In the genomic region with DNA sequence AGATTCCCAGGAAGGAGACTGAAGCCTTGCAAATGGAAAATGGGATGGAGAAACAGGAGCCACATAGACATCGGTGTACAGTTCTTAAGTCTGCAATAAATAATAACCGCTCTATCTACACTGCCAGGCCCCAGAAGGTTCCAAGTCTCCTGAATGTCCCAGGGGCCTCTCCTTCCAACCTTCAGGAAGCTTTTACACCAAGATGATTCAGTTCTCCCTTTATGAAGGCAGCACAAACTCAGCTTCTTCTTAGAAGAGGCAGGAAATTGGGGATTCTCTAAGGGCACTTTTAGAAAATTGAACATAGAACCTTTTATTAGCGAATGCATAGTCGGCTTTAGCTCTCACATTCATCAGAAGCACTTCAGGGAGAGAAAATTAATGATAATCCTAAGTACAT, we compare ENCODE assay signal across 24 cellular contexts.
DNase-seq lines count a peak whose midpoint lies in the region; ATAC-seq and TF ChIP-seq lines count a peak whose summit lies in the region.
"Had no signal": no experiment of that assay in that cellular context is flagged by ENCODE, and none has a peak within 500 bp of the region (broad histone marks: within the 10 kb centered on the region; RNA-seq: fewer than 3 reads in every experiment).

No MANE protein-coding gene starts in this region.

- intact Hi-C loops in breast epithelium (cut with DNase I; ENCODE audit: low total_unique reads) (no loop called here), mammary epithelial cell (cut with micrococcal nuclease) (no loop called here), sciatic nerve (cut with DNase I) (no loop called here), thyroid gland (cut with DNase I) (no loop called here)

- DNase-seq in breast epithelium (ENCODE audit: low spot score in 2 of 2) (no peak), mammary epithelial cell (no peak), foreskin keratinocyte (no peak), sciatic nerve (ENCODE audit: low spot score) (no peak), thyroid gland (no peak), DMS79 treated with DMSO at 0.1 percent for 48 hours (lab: John Stamatoyannopoulos, UW) (no peak), NCI-H69 (lab: John Stamatoyannopoulos, UW) (no peak)
- DNase-seq: CD4-positive, CD25-positive, alpha-beta regulatory T cell; DMS53; GM23248; HFFc6; NCI-H1048; NCI-H1417; NCI-H187; NCI-H2081 treated with DMSO at 0.1 percent for 48 hours; NCI-H446; NCI-H524 treated with DMSO at 0.1 percent for 48 hours; NK-92 treated with Interleukin-12 subunit alpha and Interleukin-12 subunit beta, amount 100 ng/mL, for 24 hours; PC-3; SJCRH30 had no signal

- BruUV-seq in mammary epithelial cell (replicated peaks; lab: Mats Ljungman, UMichigan), result no TSS peak

- no peaks in the 10 kb centered on the region for H4K20me1 ChIP-seq in mammary epithelial cell (ENCODE audit: insufficient read depth, low read length)
- H4K20me1 ChIP-seq: BLaER1 had no signal

- no peak for TF ChIP-seq POLR2A in breast epithelium (IDR thresholded peaks at IDR 0.05)
- TF ChIP-seq POLR2A in thyroid gland (IDR thresholded peaks at IDR 0.05), result no peak

- H3K27ac ChIP-seq in breast epithelium (peak overlapping the region; percentile 72 to 79), mammary epithelial cell (ENCODE audit: insufficient read depth, low read depth, low read length) (no peak overlapping the region), foreskin keratinocyte (peak overlapping the region; percentile 37), thyroid gland (no peak overlapping the region)
- H3K27ac ChIP-seq: BLaER1, GM23248, HL-60, SJCRH30 had no signal

- H3K79me2 ChIP-seq in mammary epithelial cell (ENCODE audit: insufficient read depth, low read length), result no peaks in the 10 kb centered on the region

- H3K4me2 ChIP-seq in mammary epithelial cell (ENCODE audit: insufficient read depth, low read depth, low read length), result no peak overlapping the region
- H3K4me2 ChIP-seq: BLaER1 had no signal

- no peaks in the 10 kb centered on the region for H3K27me3 ChIP-seq in breast epithelium
- H3K27me3 ChIP-seq in mammary epithelial cell (ENCODE audit: insufficient read depth, low read length), result no peaks in the 10 kb centered on the region
- H3K27me3 ChIP-seq in foreskin keratinocyte, result no peaks in the 10 kb centered on the region
- no peaks in the 10 kb centered on the region for H3K27me3 ChIP-seq in thyroid gland
- H3K27me3 ChIP-seq: BLaER1, SJCRH30 had no signal

- in situ Hi-C loops in mammary epithelial cell (cut with MboI; ENCODE audit: low sequenced_read_pairs in 2 of 2), result no loop called here

- H3K4me1 ChIP-seq in breast epithelium (no peaks in the 10 kb centered on the region), mammary epithelial cell (ENCODE audit: insufficient read depth, low read length) (peaks cover 30% of the 10 kb centered on the region), foreskin keratinocyte (peaks cover 21% of the 10 kb centered on the region), thyroid gland (no peaks in the 10 kb centered on the region)
- H3K4me1 ChIP-seq: BLaER1, HAP-1 had no signal

- ATAC-seq in foreskin keratinocyte, result no peak
- ATAC-seq in sciatic nerve, result peak; percentile 30
- ATAC-seq: PC-3, Right ventricle myocardium inferior had no signal

- dilution Hi-C loops in mammary epithelial cell (cut with HindIII; ENCODE audit: low sequenced_read_pairs), result no loop called here

- CTCF ChIA-PET in mammary epithelial cell (lab: Charles Lee; ENCODE audit: low non-redundant PET), result interaction anchor here (0.6 kb wide), 1 partner anchor 154 kb away, joined by 3 read pairs; no protein-coding TSS in a partner anchor

- no peaks in the 10 kb centered on the region for H3K9me3 ChIP-seq in breast epithelium
- no peaks in the 10 kb centered on the region for H3K9me3 ChIP-seq in mammary epithelial cell (replicated peaks; ENCODE audit: insufficient read depth, low read length)
- H3K9me3 ChIP-seq in thyroid gland, result no peaks in the 10 kb centered on the region
- H3K9me3 ChIP-seq: BLaER1, HAP-1, SJCRH30 had no signal

- no peak overlapping the region for H2AFZ ChIP-seq in mammary epithelial cell (ENCODE audit: low read depth, low read length)
- H2AFZ ChIP-seq: GM23248 had no signal

- no peak overlapping the region for H3K4me3 ChIP-seq in breast epithelium
- no peak overlapping the region for H3K4me3 ChIP-seq in mammary epithelial cell (replicated peaks in 1 of 3; ENCODE audit: insufficient read depth in 1 of 3, low read depth in 2 of 3, low read length in 3 of 3)
- no peak overlapping the region for H3K4me3 ChIP-seq in thyroid gland (replicated peaks in 1 of 3)
- H3K4me3 ChIP-seq: BLaER1, GM23248, HAP-1, SJCRH30 had no signal

- WGBS in mammary epithelial cell (ENCODE audit: low coverage, missing lambda C conversion rate), result 96% methylated on average over 4 of the region's 4 CpGs
- 81 to 90% methylated on average over 4 of the region's 4 CpGs for WGBS in thyroid gland, 2 donors

- H3K36me3 ChIP-seq in breast epithelium (no peaks in the 10 kb centered on the region), mammary epithelial cell (ENCODE audit: insufficient read depth, low read length) (no peaks in the 10 kb centered on the region), thyroid gland (no peaks in the 10 kb centered on the region)
- H3K36me3 ChIP-seq: BLaER1, HAP-1, SJCRH30 had no signal

- TF ChIP-seq CTCF in breast epithelium (IDR thresholded peaks at IDR 0.05), result no peak
- no peak for TF ChIP-seq CTCF in mammary epithelial cell (conservative IDR thresholded peaks at IDR 0.05 in 1 of 2, IDR thresholded peaks at IDR 0.05 in 1 of 2; ENCODE audit: extremely low read depth in 1 of 2, insufficient read depth in 1 of 2, low read depth in 1 of 2, low read length in 2 of 2)
- no peak for TF ChIP-seq CTCF in foreskin keratinocyte (conservative IDR thresholded peaks at IDR 0.05)
- no peak for TF ChIP-seq CTCF in thyroid gland (IDR thresholded peaks at IDR 0.05)

- H3K9ac ChIP-seq in mammary epithelial cell (ENCODE audit: insufficient read depth, low read length), result no peak overlapping the region
- H3K9ac ChIP-seq: BLaER1, GM23248 had no signal

Comparison
In these comparisons a context has a peak if more than half of its experiments do, and no peak if none do; other contexts are left out.
1. H3K27ac ChIP-seq: peak in breast epithelium (2 of 2) and foreskin keratinocyte (single experiment); none in mammary epithelial cell (single experiment) and thyroid gland (0 of 3).